14 cellular contexts compared by ENCODE assay signal in genomic region chr11:119147604-119148333, GRCh38. TPM values are rescaled to one million over a fixed set of nuclear protein-coding genes. Genes with fewer than 3 reads are reported as not detected.
DNase-seq lines count a peak whose midpoint lies in the region; ATAC-seq and TF ChIP-seq lines count a peak whose summit lies in the region.
"Had no signal": no experiment of that assay in that cellular context is flagged by ENCODE, and none has a peak within 500 bp of the region (broad histone marks: within the 10 kb centered on the region; RNA-seq: fewer than 3 reads in every experiment).

No MANE protein-coding gene starts in this region.

- no peaks in the 10 kb centered on the region for H3K36me3 ChIP-seq in neural cell (ENCODE audit: insufficient read depth, low read length)
- H3K36me3 ChIP-seq: adrenal gland, vagina had no signal

- no peak overlapping the region for H3K9ac ChIP-seq in neural cell (ENCODE audit: low read length)

- intact Hi-C loops in Right ventricle myocardium superior (cut with DNase I) = loop anchor here (5.0 to 10.0 kb wide), 2 partner anchors 50 to 177 kb away; no protein-coding TSS in a partner anchor

- DNase-seq in NCI-H748 (lab: John Stamatoyannopoulos, UW; ENCODE audit: unreplicated experiment) (peak; percentile 6), NCI-H748 treated with DMSO at 0.1 percent for 48 hours (lab: John Stamatoyannopoulos, UW) (no peak), NB4 (ENCODE audit: low read depth) (peak; percentile 36), Right ventricle myocardium superior (no peak), NCI-H345 (lab: John Stamatoyannopoulos, UW) (no peak)
- DNase-seq in activated naive CD8-positive, alpha-beta T cell treated with anti-CD3 and anti-CD28 coated beads, Interleukin-2, amount 50 U/mL, for 24 hours = no peak
- no peak for DNase-seq in activated CD8-positive, alpha-beta memory T cell treated with anti-CD3 and anti-CD28 coated beads, Interleukin-2, amount 50 U/mL, for 48 hours
- DNase-seq: adrenal gland, HCEC 1CT, head of caudate nucleus had no signal

- H3K9me2 ChIP-seq in neural cell (ENCODE audit: insufficient read depth, low read length) = no peaks in the 10 kb centered on the region

- no peak overlapping the region for H3K27ac Mint-ChIP-seq in activated naive CD8-positive, alpha-beta T cell treated with anti-CD3 and anti-CD28 coated beads, Interleukin-2, amount 50 U/mL, for 24 hours

- no peaks in the 10 kb centered on the region for H4K20me1 ChIP-seq in neural cell (ENCODE audit: insufficient read depth)

- no peaks in the 10 kb centered on the region for H3K9me3 ChIP-seq in neural cell (ENCODE audit: low read length)
- H3K9me3 ChIP-seq: adrenal gland, vagina had no signal

- H3K4me3 ChIP-seq in NB4 (ENCODE audit: low read depth, low read length) (no peak overlapping the region), neural cell (ENCODE audit: low read length) (peak overlapping the region; percentile 86)

- no peak overlapping the region for H3K4me2 ChIP-seq in neural cell (ENCODE audit: low read length)

- peaks cover 42% of the 10 kb centered on the region for H3K27me3 Mint-ChIP-seq in activated naive CD8-positive, alpha-beta T cell treated with anti-CD3 and anti-CD28 coated beads, Interleukin-2, amount 50 U/mL, for 24 hours

- H3K4me1 Mint-ChIP-seq in activated naive CD8-positive, alpha-beta T cell treated with anti-CD3 and anti-CD28 coated beads, Interleukin-2, amount 50 U/mL, for 24 hours = peaks cover 13% of the 10 kb centered on the region

- H3K79me2 ChIP-seq in neural cell (replicated peaks; ENCODE audit: insufficient read depth, low read length) = no peaks in the 10 kb centered on the region

- no peak for ATAC-seq in activated naive CD8-positive, alpha-beta T cell treated with anti-CD3 and anti-CD28 coated beads, Interleukin-2, amount 50 U/mL, for 24 hours
- ATAC-seq in Right ventricle myocardium superior (ENCODE audit: poor library complexity) = no peak
- ATAC-seq: sciatic nerve had no signal

- no peak for TF ChIP-seq POLR2A in NB4 (IDR thresholded peaks at IDR 0.05; ENCODE audit: extremely low read depth, insufficient read length)

- TF ChIP-seq CTCF in NB4 (IDR thresholded peaks at IDR 0.05; ENCODE audit: low read depth, low read length) (no peak), neural cell (IDR thresholded peaks at IDR 0.05; ENCODE audit: poor library complexity, severe bottlenecking) (no peak)

- H3F3A ChIP-seq in neural cell (ENCODE audit: insufficient read depth, low read length, poor library complexity, severe bottlenecking) = no peaks in the 10 kb centered on the region

- no peaks in the 10 kb centered on the region for H3K36me3 Mint-ChIP-seq in activated naive CD8-positive, alpha-beta T cell treated with anti-CD3 and anti-CD28 coated beads, Interleukin-2, amount 50 U/mL, for 24 hours (ENCODE audit: low read depth)

- no peak overlapping the region for H2AFZ ChIP-seq in neural cell (ENCODE audit: low read depth, low read length)

- no peak for TF ChIP-seq RAD21 in neural cell (conservative IDR thresholded peaks at IDR 0.05)

- TF ChIP-seq EP300 in neural cell (conservative IDR thresholded peaks at IDR 0.05; ENCODE audit: poor library complexity, severe bottlenecking) = no peak

- H3K9me3 Mint-ChIP-seq in activated naive CD8-positive, alpha-beta T cell treated with anti-CD3 and anti-CD28 coated beads, Interleukin-2, amount 50 U/mL, for 24 hours = no peaks in the 10 kb centered on the region

- H3K4me3 Mint-ChIP-seq in activated naive CD8-positive, alpha-beta T cell treated with anti-CD3 and anti-CD28 coated beads, Interleukin-2, amount 50 U/mL, for 24 hours = peak overlapping the region; percentile 66

- H3K27ac ChIP-seq in neural cell (ENCODE audit: low read length) = no peak overlapping the region
- H3K27ac ChIP-seq: adrenal gland, vagina had no signal

- H3K27me3 ChIP-seq in neural cell (ENCODE audit: insufficient read depth, low read depth, low read length) = peaks cover 35% of the 10 kb centered on the region
- H3K27me3 ChIP-seq: adrenal gland, vagina had no signal

TF ChIP-seq in neural cell, 6 proteins besides CTCF, POLR2A, EP300 and RAD21:
- no peak for TF ChIP-seq MXI1 (conservative IDR thresholded peaks at IDR 0.05; ENCODE audit: poor library complexity, severe bottlenecking)
- no peak for TF ChIP-seq SMC3 (conservative IDR thresholded peaks at IDR 0.05; ENCODE audit: poor library complexity)
- TF ChIP-seq EZH2 (IDR thresholded peaks at IDR 0.05; ENCODE audit: borderline replicate concordance, insufficient read depth, low read length, poor library complexity, severe bottlenecking) = no peak
- no peak for TF ChIP-seq TAF1 (IDR thresholded peaks at IDR 0.05; ENCODE audit: low read depth)
- no peak for TF ChIP-seq POLR2AphosphoS5 (IDR thresholded peaks at IDR 0.05)
- TF ChIP-seq REST (IDR thresholded peaks at IDR 0.05; ENCODE audit: borderline replicate concordance) = no peak

RNA-seq across cellular contexts. Expression of gene ABCG4, which starts 1.1 kb away (rescaled TPM):
- 1.5 and 3.0 TPM in 2 replicates for polyA plus RNA-seq in neural cell
- 1.5 and 1.9 TPM in 2 replicates for polyA minus RNA-seq in neural cell
- total RNA-seq in Right ventricle myocardium superior = 1.5 TPM
- total RNA-seq: mesenteric fat pad, sciatic nerve had no signal

RNA-seq across cellular contexts. Expression of gene NLRX1, which starts 20.8 kb away (rescaled TPM):
- polyA plus RNA-seq in neural cell = 0.60 and 1.6 TPM in 2 replicates
- polyA minus RNA-seq in neural cell = 0.46 and 1.2 TPM in 2 replicates
- total RNA-seq in Right ventricle myocardium superior = 34.0 TPM

RNA-seq across cellular contexts. Expression of gene HINFP, which starts 26.4 kb away (rescaled TPM):
- polyA plus RNA-seq in neural cell = 50.0 and 58.8 TPM in 2 replicates
- polyA minus RNA-seq in neural cell = 41.7 and 42.1 TPM in 2 replicates
- total RNA-seq in Right ventricle myocardium superior = 13.3 TPM

RNA-seq across cellular contexts. Expression of gene NHERF4, which starts 37.5 kb away (rescaled TPM):
- polyA plus RNA-seq in neural cell = not detected in 2 replicates
- polyA minus RNA-seq in neural cell = not detected in 2 replicates
- not detected for total RNA-seq in Right ventricle myocardium superior
- total RNA-seq: mesenteric fat pad had no signal

RNA-seq across cellular contexts. Expression of gene C2CD2L, which starts 40.6 kb away (rescaled TPM):
- polyA plus RNA-seq in neural cell = 13.6 and 21.6 TPM in 2 replicates
- 11.5 and 13.1 TPM in 2 replicates for polyA minus RNA-seq in neural cell
- 9.6 TPM for total RNA-seq in Right ventricle myocardium superior

Comparison
In these comparisons a context has a peak if more than half of its experiments do, and no peak if none do; other contexts are left out.
1. DNase-seq: peak in NCI-H748 (single experiment) and NB4 (single experiment); none in NCI-H748 treated with DMSO at 0.1 percent for 48 hours (single experiment), activated naive CD8-positive, alpha-beta T cell treated with anti-CD3 and anti-CD28 coated beads, Interleukin-2, amount 50 U/mL, for 24 hours (single experiment), Right ventricle myocardium superior (single experiment), NCI-H345 (single experiment) and activated CD8-positive, alpha-beta memory T cell treated with anti-CD3 and anti-CD28 coated beads, Interleukin-2, amount 50 U/mL, for 48 hours (single experiment).